In the genomic region with DNA sequence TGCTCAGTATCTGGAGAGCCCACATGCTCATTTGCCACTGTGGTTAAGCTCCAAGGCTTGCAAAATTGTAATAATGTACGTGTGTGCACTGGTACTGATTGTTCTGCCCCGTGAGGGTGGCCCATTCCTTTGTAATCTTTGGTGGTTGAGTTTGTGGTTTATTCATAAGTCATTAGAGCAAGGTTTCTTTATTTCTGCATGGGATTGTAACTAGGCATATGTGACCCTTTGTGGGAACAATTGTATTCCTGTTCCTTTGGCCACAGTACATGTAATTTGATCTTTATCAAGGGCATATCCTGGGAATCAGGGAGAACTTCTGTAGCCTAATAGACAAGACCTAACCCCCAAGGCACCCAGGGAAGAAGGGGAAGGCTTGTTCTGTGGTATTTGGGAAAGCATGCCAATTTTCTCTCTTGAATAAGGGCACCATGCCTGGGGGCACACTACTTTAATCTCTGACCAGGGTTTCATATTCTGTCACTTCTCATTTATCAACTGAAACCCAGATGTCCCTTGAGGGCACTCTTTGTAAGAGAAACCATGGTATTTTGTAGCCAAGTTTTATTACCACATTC, we compare ENCODE assay signal across 12 cellular contexts.
DNase-seq lines count a peak whose midpoint lies in the region; ATAC-seq and TF ChIP-seq lines count a peak whose summit lies in the region.
"Had no signal": no experiment of that assay in that cellular context is flagged by ENCODE, and none has a peak within 500 bp of the region (broad histone marks: within the 10 kb centered on the region; RNA-seq: fewer than 3 reads in every experiment).

No MANE protein-coding gene starts in this region.

- peak; percentile 52 for ATAC-seq in GM18502 (IDR thresholded peaks at IDR 0.05; ENCODE audit: poor library complexity, unreplicated experiment)
- ATAC-seq in GM19397 (IDR thresholded peaks at IDR 0.05; ENCODE audit: unreplicated experiment) = no peak
- ATAC-seq: left ventricle myocardium superior had no signal

- H3K27me3 Mint-ChIP-seq in chondrocyte (ENCODE audit: low read depth) (no peaks in the 10 kb centered on the region), osteocyte (ENCODE audit: unreplicated experiment) (no peaks in the 10 kb centered on the region)

- peaks cover 72% of the 10 kb centered on the region for H3K4me1 Mint-ChIP-seq in chondrocyte (ENCODE audit: low read depth)
- H3K4me1 Mint-ChIP-seq in osteocyte (ENCODE audit: unreplicated experiment) = peaks cover 70% of the 10 kb centered on the region

- H3K36me3 Mint-ChIP-seq in chondrocyte (ENCODE audit: low read depth) (peaks cover 60% of the 10 kb centered on the region), osteocyte (ENCODE audit: unreplicated experiment) (peaks cover 39% of the 10 kb centered on the region)

- no peak overlapping the region for H3K4me3 Mint-ChIP-seq in chondrocyte (ENCODE audit: unreplicated experiment)
- no peak overlapping the region for H3K4me3 Mint-ChIP-seq in osteocyte (ENCODE audit: unreplicated experiment)

- H3K9me3 Mint-ChIP-seq in chondrocyte (ENCODE audit: low read depth) = no peaks in the 10 kb centered on the region
- no peaks in the 10 kb centered on the region for H3K9me3 Mint-ChIP-seq in osteocyte (ENCODE audit: unreplicated experiment)

- peak; percentile 74 for DNase-seq in NCI-H226
- no peak for DNase-seq in chondrocyte (ENCODE audit: low spot score)
- DNase-seq in osteocyte (ENCODE audit: extremely low spot score, unreplicated experiment) = peak; percentile 90
- DNase-seq in stimulated activated CD8-positive, alpha-beta memory T cell treated with anti-CD3 and anti-CD28 coated beads, Interleukin-4, amount 100 ng/mL, for 48 hours = no peak
- no peak for DNase-seq in nucleus accumbens (lab: John Stamatoyannopoulos, UW)
- no peak for DNase-seq in DMS114 treated with DMSO at 0.1 percent for 48 hours (lab: John Stamatoyannopoulos, UW; ENCODE audit: unreplicated experiment)
- DNase-seq: activated T-cell treated with anti-CD3 and anti-CD28 coated beads for 4 hours; left ventricle myocardium superior; NCI-H1694; NK-92 treated with Interleukin-12 subunit alpha and Interleukin-12 subunit beta, amount 100 ng/mL, for 24 hours had no signal

- TF ChIP-seq CTCF in chondrocyte (IDR thresholded peaks at IDR 0.05) (no peak), osteocyte (IDR thresholded peaks at IDR 0.05) (no peak)

- H3K27ac Mint-ChIP-seq in chondrocyte (ENCODE audit: unreplicated experiment) = peak overlapping the region; percentile 22
- peak overlapping the region; percentile 68 for H3K27ac Mint-ChIP-seq in osteocyte (ENCODE audit: unreplicated experiment)

Comparison
In these comparisons a context has a peak if more than half of its experiments do, and no peak if none do; other contexts are left out.
1. DNase-seq: peak in NCI-H226 (single experiment) and osteocyte (single experiment); none in chondrocyte (single experiment), stimulated activated CD8-positive, alpha-beta memory T cell treated with anti-CD3 and anti-CD28 coated beads, Interleukin-4, amount 100 ng/mL, for 48 hours (single experiment), nucleus accumbens (0 of 56) and DMS114 treated with DMSO at 0.1 percent for 48 hours (single experiment).